ENCODE assay signal across 15 cellular contexts in the genomic region with DNA sequence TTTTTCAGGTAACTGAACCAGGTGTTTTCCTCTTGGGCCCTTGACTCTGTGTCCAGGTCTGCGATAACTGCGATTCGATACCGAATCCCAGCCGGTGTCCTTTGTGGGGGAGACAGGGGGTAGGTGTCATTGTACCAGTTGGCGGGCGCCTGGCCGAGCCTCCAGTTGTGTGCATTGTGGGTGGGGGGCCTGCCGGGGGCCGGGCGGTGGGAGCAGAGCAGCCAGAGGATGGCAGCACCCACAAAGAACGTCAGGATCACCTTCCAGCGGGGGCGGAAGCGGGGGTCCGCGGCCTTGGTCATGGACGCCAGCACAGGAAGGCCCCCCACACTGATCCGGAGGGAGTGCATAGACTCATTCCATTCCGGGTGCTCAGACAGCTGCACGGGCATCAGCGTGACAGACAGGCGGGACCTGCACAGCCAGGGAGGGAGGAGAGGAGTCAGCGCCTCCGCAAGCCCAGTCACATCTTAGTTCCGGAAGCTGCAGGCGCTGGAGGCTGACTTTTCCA. TPM values are rescaled to one million over a fixed set of nuclear protein-coding genes. Genes with fewer than 3 reads are reported as not detected.
DNase-seq lines count a peak whose midpoint lies in the region; ATAC-seq and TF ChIP-seq lines count a peak whose summit lies in the region.
"Had no signal": no experiment of that assay in that cellular context is flagged by ENCODE, and none has a peak within 500 bp of the region (broad histone marks: within the 10 kb centered on the region; RNA-seq: fewer than 3 reads in every experiment).

No MANE protein-coding gene starts in this region.

- TF ChIP-seq POLR2A in esophagus squamous epithelium (IDR thresholded peaks at IDR 0.05): no peak

- no peak for TF ChIP-seq CTCF in 22Rv1 (IDR thresholded peaks at IDR 0.05)
- no peak for TF ChIP-seq CTCF in esophagus squamous epithelium (IDR thresholded peaks at IDR 0.05)
- TF ChIP-seq CTCF in omental fat pad (IDR thresholded peaks at IDR 0.05): no peak
- no peak for TF ChIP-seq CTCF in natural killer cell (IDR thresholded peaks at IDR 0.05)

- no peaks in the 10 kb centered on the region for H3K27me3 ChIP-seq in esophagus squamous epithelium

- ATAC-seq in omental fat pad (ENCODE audit: low FRiP score) (no peak), natural killer cell (no peak), GM19452 (IDR thresholded peaks at IDR 0.05; ENCODE audit: unreplicated experiment) (no peak), GM21576 (IDR thresholded peaks at IDR 0.05; ENCODE audit: unreplicated experiment) (no peak)
- ATAC-seq: activated CD4-positive, CD25-positive, alpha-beta regulatory T cell treated with anti-CD3 and anti-CD28 coated beads, Interleukin-2, amount 50 U/mL, for 24 hours; T-helper 17 cell had no signal

- H3K4me3 ChIP-seq in esophagus squamous epithelium: no peak overlapping the region

- peaks cover 27 to 45% of the 10 kb centered on the region in 2 donors for H3K4me1 Mint-ChIP-seq in natural killer cell

- H3K4me3 Mint-ChIP-seq in natural killer cell: no peak overlapping the region
- H3K4me3 Mint-ChIP-seq: T-helper 17 cell had no signal

- no peaks in the 10 kb centered on the region for H3K9me3 ChIP-seq in esophagus squamous epithelium

- H3K9me3 Mint-ChIP-seq in natural killer cell: no peaks in the 10 kb centered on the region

- peaks cover 21 to 97% (median 21%) of the 10 kb centered on the region in 3 donors for H3K36me3 ChIP-seq in esophagus squamous epithelium

- intact Hi-C loops in esophagus squamous epithelium (cut with DNase I): no loop called here
- intact Hi-C loops in natural killer cell (cut with micrococcal nuclease): no loop called here

- 59 to 90% methylated on average over 13 to 19 of the region's 27 CpGs for WGBS in esophagus squamous epithelium, 2 donors

- H3K36me3 Mint-ChIP-seq in natural killer cell: no peaks in the 10 kb centered on the region

- peak; percentile 18 for DNase-seq in NCI-H1694 (lab: John Stamatoyannopoulos, UW)
- no peak for DNase-seq in esophagus squamous epithelium (lab: John Stamatoyannopoulos, UW)
- DNase-seq in omental fat pad (ENCODE audit: low spot score): peak; percentile 14
- DNase-seq in natural killer cell: no peak
- no peak for DNase-seq in NCI-H510A treated with DMSO at 0.1 percent for 48 hours (lab: John Stamatoyannopoulos, UW)
- DNase-seq: cortex of kidney; EL; NCI-H1092 treated with DMSO at 0.1 percent for 48 hours; NK-92 treated with Interleukin-12 subunit alpha and Interleukin-12 subunit beta, amount 100 ng/mL, for 24 hours; SHP77; T-helper 17 cell had no signal

- no peak overlapping the region for H3K27ac Mint-ChIP-seq in natural killer cell
- H3K27ac Mint-ChIP-seq: T-helper 17 cell had no signal

- H3K27me3 Mint-ChIP-seq in natural killer cell (ENCODE audit: low read depth in 2 of 2): no peaks in the 10 kb centered on the region
- H3K27me3 Mint-ChIP-seq: T-helper 17 cell had no signal

- H3K27ac ChIP-seq in 22Rv1 (peak overlapping the region; percentile 87), esophagus squamous epithelium (peak overlapping the region in 3 of 4 donors; percentile 2 to 66 (median 40))

- H3K4me1 ChIP-seq in esophagus squamous epithelium: peaks cover 14 to 49% (median 29%) of the 10 kb centered on the region in 3 donors

RNA-seq across cellular contexts. Expression of gene CANT1, which starts 12.3 kb away (rescaled TPM):
- total RNA-seq in esophagus squamous epithelium: 10 to 100 TPM; 36.2 to 58.8 (median 38.3) TPM
- total RNA-seq in omental fat pad: 10 to 100 TPM; 24.0 to 34.8 (median 30.3) TPM
- 10 to 100 TPM; 40.0 to 58.8 (median 53.4) TPM for total RNA-seq in natural killer cell

RNA-seq across cellular contexts. Expression of gene LGALS3BP, which starts 17.6 kb away (rescaled TPM):
- total RNA-seq in esophagus squamous epithelium (100 to 1,000 TPM; 172 to 414 (median 262) TPM), omental fat pad (100 to 1,000 TPM; 325 to 516 (median 441) TPM), natural killer cell (1 to 10 TPM; 4.2 to 8.8 (median 4.2) TPM)

RNA-seq across cellular contexts. Expression of gene C1QTNF1, which starts 26.7 kb away (rescaled TPM):
- total RNA-seq in esophagus squamous epithelium: 10 to 100 TPM in 2 of 4 donors, 1 to 10 TPM in 2; 2.7 to 20.4 (median 6.8) TPM
- total RNA-seq in omental fat pad: 100 to 1,000 TPM; 110 to 438 (median 388) TPM
- total RNA-seq in natural killer cell: under 1 TPM in 2 of 3 donors, not detected in 1; 0.20 to 0.28 TPM

Comparison
In these comparisons a context has a peak if more than half of its experiments do, and no peak if none do; other contexts are left out.
1. DNase-seq: peak in NCI-H1694 (single experiment) and omental fat pad (single experiment); none in esophagus squamous epithelium (single experiment), natural killer cell (single experiment) and NCI-H510A treated with DMSO at 0.1 percent for 48 hours (single experiment).
2. RNA of gene LGALS3BP, which starts 17.6 kb away (total RNA-seq): 325 to 516 TPM in omental fat pad and 172 to 414 TPM in esophagus squamous epithelium; 4.2 to 8.8 TPM in natural killer cell; every median in the first group is over 10 times any median in the second.
3. RNA of gene C1QTNF1, which starts 26.7 kb away (total RNA-seq): 110 to 438 TPM in omental fat pad; 2.7 to 20.4 TPM in esophagus squamous epithelium and 0.20 to 0.28 TPM in natural killer cell; every median in the first group is over 4 times any median in the second.